1 cellular context compared by ENCODE assay signal in genomic region chr15:82849556-82850241, GRCh38.
TF ChIP-seq lines count a peak whose summit lies in the region.

No MANE protein-coding gene starts in this region.

TF ChIP-seq in H1, 55 proteins besides CTCF, POLR2A, EP300 and RAD21 (continued from another document):
- no peak for TF ChIP-seq CHD7 (IDR thresholded peaks at IDR 0.05; ENCODE audit: insufficient replicate concordance, low read length)
- no peak for TF ChIP-seq ASH2L (IDR thresholded peaks at IDR 0.05; ENCODE audit: low read length)
- TF ChIP-seq TEAD4 (IDR thresholded peaks at IDR 0.05; ENCODE audit: low read depth, low read length): peak; percentile 49; the same call in 1 of the 2 replicates
- peak; percentile 28; the same call in 1 of the 2 replicates for TF ChIP-seq TAF1 (IDR thresholded peaks at IDR 0.05; ENCODE audit: low read depth, low read length)
- TF ChIP-seq FOSL1 (IDR thresholded peaks at IDR 0.05; ENCODE audit: insufficient read depth, low read depth, low read length): no peak
- no peak for TF ChIP-seq TCF12 (IDR thresholded peaks at IDR 0.05; ENCODE audit: low read depth, low read length)
- TF ChIP-seq RXRA (IDR thresholded peaks at IDR 0.05; ENCODE audit: insufficient read depth, low read depth, low read length): no peak
- TF ChIP-seq GTF2F1 (IDR thresholded peaks at IDR 0.05; ENCODE audit: borderline replicate concordance, low read depth, low read length): no peak
- TF ChIP-seq SP2 (IDR thresholded peaks at IDR 0.05; ENCODE audit: low read length): no peak
- TF ChIP-seq SUZ12 (IDR thresholded peaks at IDR 0.05; ENCODE audit: low read length): no peak
- TF ChIP-seq CHD2 (IDR thresholded peaks at IDR 0.05; ENCODE audit: low read length): no peak
- no peak for TF ChIP-seq ATF3 (IDR thresholded peaks at IDR 0.05; ENCODE audit: insufficient read depth, low read depth, low read length)
- no peak for TF ChIP-seq KDM4A (IDR thresholded peaks at IDR 0.05; ENCODE audit: low read depth, low read length, severe bottlenecking)
- no peak for TF ChIP-seq CBX5 (IDR thresholded peaks at IDR 0.05; ENCODE audit: low read depth, low read length)
- no peak for TF ChIP-seq CBX8 (IDR thresholded peaks at IDR 0.05; ENCODE audit: borderline replicate concordance, low read depth, low read length)
- no peak for TF ChIP-seq HDAC6 (IDR thresholded peaks at IDR 0.05; ENCODE audit: low read depth, low read length)
- TF ChIP-seq GABPA (IDR thresholded peaks at IDR 0.05; ENCODE audit: borderline replicate concordance, insufficient read depth, low read length): no peak
- TF ChIP-seq E2F6 (IDR thresholded peaks at IDR 0.05): no peak
- no peak for TF ChIP-seq KDM5A (IDR thresholded peaks at IDR 0.05; ENCODE audit: low read length)
- TF ChIP-seq YY1 (IDR thresholded peaks at IDR 0.05; ENCODE audit: low read depth, low read length): peak; percentile 48; the same call in 1 of the 2 replicates
- no peak for TF ChIP-seq CTBP2 (IDR thresholded peaks at IDR 0.05; ENCODE audit: borderline replicate concordance, insufficient read depth, insufficient read length, low read length)
- TF ChIP-seq EZH2 (IDR thresholded peaks at IDR 0.05; ENCODE audit: low read depth, low read length, severe bottlenecking): no peak
- 0 out of 2 replicates have a peak, but pooled peaks have one; percentile 29 for TF ChIP-seq SP4 (IDR thresholded peaks at IDR 0.05; ENCODE audit: low read length)
- TF ChIP-seq NANOG (IDR thresholded peaks at IDR 0.05; ENCODE audit: insufficient read depth, low read depth, low read length, poor library complexity, severe bottlenecking): no peak
- peak; percentile 94 for TF ChIP-seq SP1 (IDR thresholded peaks at IDR 0.05; ENCODE audit: low read depth, low read length)
- no peak for TF ChIP-seq JUN (IDR thresholded peaks at IDR 0.05; ENCODE audit: low read depth, low read length)
- TF ChIP-seq CEBPB (IDR thresholded peaks at IDR 0.05; ENCODE audit: low read depth, low read length): no peak
- no peak for TF ChIP-seq RNF2 (IDR thresholded peaks at IDR 0.05; ENCODE audit: borderline replicate concordance, low read depth, low read length, missing control alignments, poor library complexity, severe bottlenecking)
- no peak for TF ChIP-seq TBP (IDR thresholded peaks at IDR 0.05; ENCODE audit: low read depth, low read length)
- TF ChIP-seq HDAC2 (IDR thresholded peaks at IDR 0.05; ENCODE audit: borderline replicate concordance in 1 of 2, low read depth in 2 of 2, low read length in 2 of 2): no peak
- no peak for TF ChIP-seq BRCA1 (IDR thresholded peaks at IDR 0.05; ENCODE audit: low read depth, low read length)
- TF ChIP-seq SIN3A (conservative IDR thresholded peaks at IDR 0.05 in 1 of 2, IDR thresholded peaks at IDR 0.05 in 1 of 2; ENCODE audit: low read depth in 1 of 2, low read length in 2 of 2): peak in 1 of 2 experiments; percentile 50; a peak in 1 of 4 replicates
- TF ChIP-seq JUND (IDR thresholded peaks at IDR 0.05; ENCODE audit: low read length): no peak
- no peak for TF ChIP-seq SIRT6 (IDR thresholded peaks at IDR 0.05; ENCODE audit: low read length)
- no peak for TF ChIP-seq POLR2AphosphoS5 (IDR thresholded peaks at IDR 0.05; ENCODE audit: low read depth, low read length)
- TF ChIP-seq NRF1 (IDR thresholded peaks at IDR 0.05; ENCODE audit: low read depth, low read length): no peak
- peak; percentile 77; the same call in 1 of the 2 replicates for TF ChIP-seq ATF2 (IDR thresholded peaks at IDR 0.05; ENCODE audit: low read length)
- TF ChIP-seq MAX (IDR thresholded peaks at IDR 0.05): no peak; the same call in 1 of the 2 replicates
- TF ChIP-seq RFX5 (IDR thresholded peaks at IDR 0.05; ENCODE audit: borderline replicate concordance, low read depth, low read length): peak; percentile 42; the same call in 1 of the 2 replicates
- no peak for TF ChIP-seq USF2 (IDR thresholded peaks at IDR 0.05; ENCODE audit: low read length)
- TF ChIP-seq KDM1A (IDR thresholded peaks at IDR 0.05; ENCODE audit: borderline replicate concordance, low read length): no peak
- TF ChIP-seq BACH1 (IDR thresholded peaks at IDR 0.05; ENCODE audit: low read length): no peak
- no peak for TF ChIP-seq TAF7 (optimal IDR thresholded peaks at IDR 0.05; ENCODE audit: borderline replicate concordance, low read depth, low read length)
- no peak for TF ChIP-seq SAP30 (IDR thresholded peaks at IDR 0.05; ENCODE audit: insufficient read depth, insufficient replicate concordance, low read length)
- no peak for TF ChIP-seq SIX5 (IDR thresholded peaks at IDR 0.05; ENCODE audit: low read depth, low read length)
- no peak for TF ChIP-seq EGR1 (IDR thresholded peaks at IDR 0.05; ENCODE audit: borderline replicate concordance, low read depth, low read length)
- no peak for TF ChIP-seq MAFK (IDR thresholded peaks at IDR 0.05; ENCODE audit: low read depth, low read length)
- no peak; the same call in 1 of the 2 replicates for TF ChIP-seq CREB1 (IDR thresholded peaks at IDR 0.05)
- no peak for TF ChIP-seq SRF (IDR thresholded peaks at IDR 0.05; ENCODE audit: low read depth, low read length)
